ENCODE assay signal across 6 cellular contexts in the genomic region with DNA sequence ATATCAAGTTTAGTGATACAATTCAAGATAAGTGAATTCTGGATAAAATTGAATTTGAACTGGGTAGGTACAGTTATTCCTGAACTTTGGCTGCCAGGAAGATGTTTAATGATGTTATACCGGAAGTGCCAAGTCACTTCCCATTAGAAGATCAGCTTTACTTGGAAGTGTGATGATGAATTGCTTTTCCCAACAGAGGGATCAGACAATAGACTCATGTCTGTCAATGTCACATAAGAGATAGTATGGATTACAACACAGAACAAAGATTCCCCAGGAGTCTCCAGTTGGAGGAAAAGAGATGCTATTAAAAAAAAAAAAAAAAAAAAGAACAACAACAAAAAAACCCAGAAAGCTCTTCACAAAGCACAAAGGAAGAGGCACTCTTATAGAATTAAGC.
"Had no signal": no experiment of that assay in that cellular context is flagged by ENCODE, and none has a peak within 500 bp of the region (broad histone marks: within the 10 kb centered on the region; RNA-seq: fewer than 3 reads in every experiment).

No MANE protein-coding gene starts in this region.

- DNase-seq: IMR-90, KBM-7, KG1 had no signal

- H3K27ac ChIP-seq: HL-60 had no signal

- H3K4me3 ChIP-seq: K562 had no signal

- ATAC-seq: HepG2, K562 had no signal
